Comparison of ENCODE assay signal across 1 cellular context in genomic region chr10:86632951-86633350, GRCh38.
TF ChIP-seq lines count a peak whose summit lies in the region.

No MANE protein-coding gene starts in this region.

TF ChIP-seq in HepG2, 621 proteins besides CTCF, POLR2A, EP300 and RAD21:
- peak; percentile 58 for TF ChIP-seq HNF4A (CRISPR knock-in tag; IDR thresholded peaks at IDR 0.05)
- 0 out of 2 replicates have a peak, but pooled peaks have one; percentile 14 for TF ChIP-seq ZNF687 (CRISPR knock-in tag; IDR thresholded peaks at IDR 0.05)
- no peak for TF ChIP-seq RFX5 (IDR thresholded peaks at IDR 0.05; ENCODE audit: low read depth, low read length)
TF ChIP-seq in HepG2: peak in this region for 2.
